In genomic region chr2:47645246-47645645, GRCh38 we compare ENCODE assay signal across 14 cellular contexts.
A peak's percentile ranks its signal among the peaks of the same experiment; 100 is the strongest.
DNase-seq lines count a peak whose midpoint lies in the region; ATAC-seq lines count a peak whose summit lies in the region.
"Had no signal": no experiment of that assay in that cellular context is flagged by ENCODE, and none has a peak within 500 bp of the region (broad histone marks: within the 10 kb centered on the region; RNA-seq: fewer than 3 reads in every experiment).

No MANE protein-coding gene starts in this region.

- intact Hi-C loops in sciatic nerve (cut with DNase I) = no loop called here

- DNase-seq in NCI-H2107 treated with DMSO at 0.1 percent for 48 hours (lab: John Stamatoyannopoulos, UW; ENCODE audit: unreplicated experiment) (peak; percentile 31), NCI-H2107 (lab: John Stamatoyannopoulos, UW) (no peak), NCI-H345 (lab: John Stamatoyannopoulos, UW) (peak; percentile 21), cerebellar nuclear complex (lab: John Stamatoyannopoulos, UW) (peak; percentile 88 to 89), sciatic nerve (ENCODE audit: low spot score) (peak; percentile 18), left lobe of liver (ENCODE audit: low spot score) (no peak), DMS79 (lab: John Stamatoyannopoulos, UW) (no peak)
- DNase-seq: BE2C; CD4-positive, alpha-beta memory T cell; GOT3; NCI-H1092 treated with DMSO at 0.1 percent for 48 hours; NCI-H510A treated with DMSO at 0.1 percent for 48 hours; SJCRH30 had no signal

- ATAC-seq in sciatic nerve (no peak), left lobe of liver (no peak), HG02885 (IDR thresholded peaks at IDR 0.05; ENCODE audit: poor library complexity, unreplicated experiment) (no peak)

Comparison
In these comparisons a context has a peak if more than half of its experiments do, and no peak if none do; other contexts are left out.
1. DNase-seq: peak in NCI-H2107 treated with DMSO at 0.1 percent for 48 hours (single experiment), NCI-H345 (single experiment), cerebellar nuclear complex (2 of 2) and sciatic nerve (single experiment); none in NCI-H2107 (single experiment), left lobe of liver (single experiment) and DMS79 (single experiment).